Comparison of ENCODE assay signal across 2 cellular contexts in the genomic region with DNA sequence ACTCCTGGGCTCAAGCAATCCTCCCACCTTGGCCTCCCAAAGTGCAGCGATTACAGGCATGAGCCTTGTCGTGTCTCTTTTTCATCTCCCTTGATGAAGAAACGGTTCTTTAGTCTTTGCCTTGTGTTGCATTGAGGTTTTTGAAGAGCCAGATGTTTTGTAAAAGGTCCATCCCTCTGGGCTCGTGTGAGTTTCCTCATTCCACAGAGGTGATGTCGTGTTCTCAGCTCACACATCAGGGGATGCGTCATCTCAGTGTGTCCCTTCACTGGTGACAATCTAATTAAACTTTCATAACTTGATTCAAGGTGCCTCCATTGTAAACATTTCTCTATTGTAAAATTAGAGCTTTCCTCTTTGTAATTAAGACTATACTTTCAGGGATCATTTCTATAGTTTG.
TF ChIP-seq lines count a peak whose summit lies in the region.

No MANE protein-coding gene starts in this region.

TF ChIP-seq in A549, 52 proteins besides CTCF, POLR2A, EP300 and RAD21:
- TF ChIP-seq TP53 (CRISPR knock-in tag; IDR thresholded peaks at IDR 0.05), result no peak
- no peak for TF ChIP-seq ZSCAN20 (CRISPR knock-in tag; IDR thresholded peaks at IDR 0.05)
- no peak for TF ChIP-seq JUN (IDR thresholded peaks at IDR 0.05)
- no peak for TF ChIP-seq JUNB (IDR thresholded peaks at IDR 0.05)
- no peak for TF ChIP-seq BHLHE40 (IDR thresholded peaks at IDR 0.05; ENCODE audit: low read depth, low read length)

TF ChIP-seq in HCT116, 20 proteins besides CTCF, POLR2A, EP300 and RAD21:
- no peak for TF ChIP-seq MAX (IDR thresholded peaks at IDR 0.05)
- TF ChIP-seq SIN3A (IDR thresholded peaks at IDR 0.05; ENCODE audit: low read depth), result no peak
- TF ChIP-seq CEBPB (IDR thresholded peaks at IDR 0.05; ENCODE audit: low read depth), result no peak
- TF ChIP-seq EZH2 (IDR thresholded peaks at IDR 0.05), result no peak
- TF ChIP-seq ZFX (IDR thresholded peaks at IDR 0.05), result no peak
- no peak for TF ChIP-seq ZNF274 (IDR thresholded peaks at IDR 0.05; ENCODE audit: low read depth, low read length)
- TF ChIP-seq TCF7L2 (IDR thresholded peaks at IDR 0.05; ENCODE audit: borderline replicate concordance, extremely low read depth, insufficient read depth, insufficient read length), result no peak
- no peak for TF ChIP-seq YY1 (IDR thresholded peaks at IDR 0.05; ENCODE audit: extremely low read depth, insufficient replicate concordance, low read depth, low read length)
